In genomic region chr10:70832852-70833542, GRCh38 we compare ENCODE assay signal across 9 cellular contexts. TPM values are rescaled to one million over a fixed set of nuclear protein-coding genes. Genes with fewer than 3 reads are reported as not detected.
DNase-seq lines count a peak whose midpoint lies in the region; ATAC-seq and TF ChIP-seq lines count a peak whose summit lies in the region.
"Had no signal": no experiment of that assay in that cellular context is flagged by ENCODE, and none has a peak within 500 bp of the region (broad histone marks: within the 10 kb centered on the region; RNA-seq: fewer than 3 reads in every experiment).

No MANE protein-coding gene starts in this region.

- no peaks in the 10 kb centered on the region for H3K9me3 Mint-ChIP-seq in endothelial cell (ENCODE audit: unreplicated experiment)

- no peak overlapping the region for H3K4me3 ChIP-seq in lower lobe of right lung

- no peak overlapping the region for H3K27ac ChIP-seq in lower lobe of right lung

- intact Hi-C loops in lower lobe of right lung (cut with DNase I), result no loop called here

- TF ChIP-seq CTCF in lower lobe of right lung (IDR thresholded peaks at IDR 0.05) (no peak), endothelial cell (IDR thresholded peaks at IDR 0.05; ENCODE audit: unreplicated experiment) (no peak)

- H3K9me3 ChIP-seq in lower lobe of right lung, result no peaks in the 10 kb centered on the region

- DNase-seq in AG20443 (ENCODE audit: low spot score) (peak; percentile 78), HS-5 (ENCODE audit: low read depth) (peak; percentile 80), amniotic epithelial cell (ENCODE audit: low read depth) (peak; percentile 98), lower lobe of right lung (no peak), endothelial cell (ENCODE audit: low spot score) (no peak)
- no peak for DNase-seq in activated effector memory CD4-positive, alpha-beta T cell treated with Interleukin-2 at 50 U/mL for 16 hours

- ATAC-seq in lower lobe of right lung, result peak; percentile 43 to 57
- no peak for ATAC-seq in HG03460 (IDR thresholded peaks at IDR 0.05; ENCODE audit: unreplicated experiment)
- no peak for ATAC-seq in HG03135 (IDR thresholded peaks at IDR 0.05; ENCODE audit: unreplicated experiment)

- no peak overlapping the region for H3K27ac Mint-ChIP-seq in endothelial cell (ENCODE audit: unreplicated experiment)

- peaks cover 25% of the 10 kb centered on the region for H3K4me1 Mint-ChIP-seq in endothelial cell (ENCODE audit: unreplicated experiment)

- peaks cover 37% of the 10 kb centered on the region for H3K4me1 ChIP-seq in lower lobe of right lung

- H3K36me3 ChIP-seq in lower lobe of right lung, result no peaks in the 10 kb centered on the region

- no peaks in the 10 kb centered on the region for H3K27me3 Mint-ChIP-seq in endothelial cell (ENCODE audit: unreplicated experiment)

- H3K36me3 Mint-ChIP-seq in endothelial cell (ENCODE audit: low read depth, unreplicated experiment), result peaks cover 13% of the 10 kb centered on the region

- H3K27me3 ChIP-seq in lower lobe of right lung (ENCODE audit: low read depth), result no peaks in the 10 kb centered on the region

- H3K4me3 Mint-ChIP-seq in endothelial cell (ENCODE audit: unreplicated experiment), result no peak overlapping the region

RNA-seq across cellular contexts. Expression of gene SGPL1, which starts 17.2 kb away (rescaled TPM):
- total RNA-seq in lower lobe of right lung (41.2 TPM), endothelial cell (ENCODE audit: unreplicated experiment) (59.0 TPM)

RNA-seq across cellular contexts. Expression of gene TBATA, which starts 47.8 kb away (rescaled TPM):
- total RNA-seq in lower lobe of right lung, result not detected
- total RNA-seq in endothelial cell (ENCODE audit: unreplicated experiment), result not detected
- total RNA-seq: H1 had no signal

RNA-seq across cellular contexts. Expression of gene PCBD1, which starts 55.4 kb away (rescaled TPM):
- total RNA-seq in lower lobe of right lung (118 TPM), endothelial cell (ENCODE audit: unreplicated experiment) (23.9 TPM)

Comparison
In these comparisons a context has a peak if more than half of its experiments do, and no peak if none do; other contexts are left out.
1. DNase-seq: peak in AG20443 (single experiment), HS-5 (single experiment) and amniotic epithelial cell (single experiment); none in lower lobe of right lung (single experiment), activated effector memory CD4-positive, alpha-beta T cell treated with Interleukin-2 at 50 U/mL for 16 hours (single experiment) and endothelial cell (single experiment).
2. ATAC-seq: peak in lower lobe of right lung (2 of 2); none in HG03460 (single experiment) and HG03135 (single experiment).